Comparison of ENCODE assay signal across 24 cellular contexts in the genomic region with DNA sequence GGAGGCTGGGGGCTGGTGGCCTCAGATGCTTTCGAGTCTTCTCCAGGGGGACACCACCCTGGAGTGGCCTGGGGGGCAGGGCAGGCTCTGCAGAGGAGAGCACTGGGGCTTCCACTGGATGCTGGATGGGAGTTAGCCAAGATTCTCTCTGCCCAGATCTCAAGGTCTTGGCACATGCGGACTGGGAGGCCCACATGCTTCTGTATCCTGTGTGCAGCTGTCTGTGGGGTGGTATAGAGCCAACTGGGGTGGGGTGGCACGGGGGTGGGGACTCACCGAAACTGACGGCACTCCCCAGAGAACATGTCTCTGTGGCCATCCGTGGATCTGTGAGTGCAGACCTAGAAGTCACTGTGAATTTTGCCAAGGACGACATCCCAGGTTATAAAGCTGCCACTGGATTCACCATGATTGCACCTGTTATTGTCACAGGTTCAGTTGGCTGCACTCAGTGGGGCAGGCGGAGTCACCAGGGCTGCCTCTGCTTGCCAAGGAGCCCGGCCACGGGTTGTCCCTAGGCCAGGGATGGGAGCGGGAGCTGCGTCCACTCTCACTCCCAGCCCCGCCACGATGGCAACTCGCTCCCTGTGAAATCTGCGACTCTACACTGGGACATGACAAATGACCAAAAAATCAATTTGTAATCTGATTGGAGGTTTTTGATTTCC.
"Had no signal": no experiment of that assay in that cellular context is flagged by ENCODE, and none has a peak within 500 bp of the region (broad histone marks: within the 10 kb centered on the region; RNA-seq: fewer than 3 reads in every experiment).

No MANE protein-coding gene starts in this region.

- ATAC-seq: naive thymus-derived CD8-positive, alpha-beta T cell; right lobe of liver; stimulated activated memory B cell treated with anti-CD40 and anti-IgM and Interleukin-4, amounts not matched to agents 10 μg/mL and 1 μg/mL and 100 μg/mL, for 72 hours; stimulated activated naive CD8-positive, alpha-beta T cell treated with anti-CD3 and anti-CD28 coated beads, Interleukin-15, amount 100 ng/mL, for 72 hours had no signal

- H3K36me3 ChIP-seq: neutrophil, right atrium auricular region, right lobe of liver, spleen, uterus had no signal

- H3K27ac Mint-ChIP-seq: mesothelial cell of epicardium; naive thymus-derived CD8-positive, alpha-beta T cell; nephron; stimulated activated memory B cell treated with anti-CD40 and anti-IgM and Interleukin-4, amounts not matched to agents 10 μg/mL and 1 μg/mL and 100 μg/mL, for 72 hours; stimulated activated naive CD8-positive, alpha-beta T cell treated with anti-CD3 and anti-CD28 coated beads, Interleukin-15, amount 100 ng/mL, for 72 hours; type B pancreatic cell had no signal

- H3K27ac ChIP-seq: left ventricle myocardium inferior, neutrophil, parathyroid adenoma, right atrium auricular region, right lobe of liver, spleen, tibial nerve, uterus had no signal

- H3K36me3 Mint-ChIP-seq: naive thymus-derived CD8-positive, alpha-beta T cell; stimulated activated memory B cell treated with anti-CD40 and anti-IgM and Interleukin-4, amounts not matched to agents 10 μg/mL and 1 μg/mL and 100 μg/mL, for 72 hours had no signal

- DNase-seq: hippocampal formation; kidney; left ventricle myocardium inferior; mesendoderm; naive thymus-derived CD8-positive, alpha-beta T cell; occipital lobe; right lobe of liver; small intestine; spleen; stimulated activated CD4-positive, alpha-beta T cell treated with anti-CD3 and anti-CD28 coated beads, Interleukin-4, amount 100 ng/mL, for 24 hours; stimulated activated naive CD4-positive, alpha-beta T cell treated with Interleukin-2 at 50 U/mL for 16 hours; stimulated activated naive CD8-positive, alpha-beta T cell treated with anti-CD3 and anti-CD28 coated beads, Interleukin-15, amount 100 ng/mL, for 72 hours; substantia nigra; uterus had no signal

- H3K4me3 Mint-ChIP-seq: mesothelial cell of epicardium; naive thymus-derived CD8-positive, alpha-beta T cell; nephron; neural crest cell; stimulated activated memory B cell treated with anti-CD40 and anti-IgM and Interleukin-4, amounts not matched to agents 10 μg/mL and 1 μg/mL and 100 μg/mL, for 72 hours; stimulated activated naive CD8-positive, alpha-beta T cell treated with anti-CD3 and anti-CD28 coated beads, Interleukin-15, amount 100 ng/mL, for 72 hours; type B pancreatic cell had no signal

- H3K4me1 ChIP-seq: left ventricle myocardium inferior, parathyroid adenoma, right atrium auricular region, right lobe of liver, spleen, tibial nerve, uterus had no signal

- H3K4me1 Mint-ChIP-seq: naive thymus-derived CD8-positive, alpha-beta T cell; stimulated activated memory B cell treated with anti-CD40 and anti-IgM and Interleukin-4, amounts not matched to agents 10 μg/mL and 1 μg/mL and 100 μg/mL, for 72 hours; stimulated activated naive CD8-positive, alpha-beta T cell treated with anti-CD3 and anti-CD28 coated beads, Interleukin-15, amount 100 ng/mL, for 72 hours had no signal

- H3K27me3 ChIP-seq: neutrophil, right atrium auricular region, right lobe of liver, spleen, tibial nerve, uterus had no signal

- H3K4me3 ChIP-seq: left ventricle myocardium inferior, lung, right atrium auricular region, right lobe of liver, spleen, tibial nerve, uterus had no signal

- H3K9me3 Mint-ChIP-seq: mesothelial cell of epicardium; naive thymus-derived CD8-positive, alpha-beta T cell; neural crest cell; stimulated activated memory B cell treated with anti-CD40 and anti-IgM and Interleukin-4, amounts not matched to agents 10 μg/mL and 1 μg/mL and 100 μg/mL, for 72 hours; stimulated activated naive CD8-positive, alpha-beta T cell treated with anti-CD3 and anti-CD28 coated beads, Interleukin-15, amount 100 ng/mL, for 72 hours; type B pancreatic cell had no signal

- H3K9me3 ChIP-seq: left ventricle myocardium inferior, neutrophil, right atrium auricular region, right lobe of liver, spleen, tibial nerve, uterus had no signal
